Comparison of ENCODE assay signal across 26 cellular contexts in genomic region chr10:132761395-132762060, GRCh38. TPM values are rescaled to one million over a fixed set of nuclear protein-coding genes. Genes with fewer than 3 reads are reported as not detected.
A peak's percentile ranks its signal among the peaks of the same experiment; 100 is the strongest.
DNase-seq lines count a peak whose midpoint lies in the region; ATAC-seq, FAIRE-seq and TF ChIP-seq lines count a peak whose summit lies in the region.
"Had no signal": no experiment of that assay in that cellular context is flagged by ENCODE, and none has a peak within 500 bp of the region (broad histone marks: within the 10 kb centered on the region; RNA-seq: fewer than 3 reads in every experiment).

No MANE protein-coding gene starts in this region.

- TF ChIP-seq POLR2A in K562 (conservative IDR thresholded peaks at IDR 0.05), result no peak

- WGBS in K562 (ENCODE audit: insufficient coverage, low coverage, missing lambda C conversion rate), result 92% methylated on average over 9 of the region's 11 CpGs

- H3K4me1 ChIP-seq in CD4-positive, alpha-beta memory T cell (ENCODE audit: insufficient read depth, low read length), result no peaks in the 10 kb centered on the region
- H3K4me1 ChIP-seq in K562 (replicated peaks in 1 of 2; ENCODE audit: control insufficient read depth in 2 of 2, insufficient read depth in 2 of 2, low read length in 2 of 2), result no peaks in the 10 kb centered on the region
- H3K4me1 ChIP-seq: A549, BE2C, HAP-1 had no signal

- no peak overlapping the region for H3K4me3 ChIP-seq in CD4-positive, alpha-beta memory T cell (ENCODE audit: low read length in 2 of 2)
- H3K4me3 ChIP-seq in K562 (no peak overlapping the region), coronary artery (no peak overlapping the region)
- H3K4me3 ChIP-seq: A549; BLaER1 treated with 17β-estradiol and CSF1 and Interleukin-3, amounts not matched to agents 10 nM and 100 nM; HAP-1 had no signal

- TF ChIP-seq CTCF in K562 (IDR thresholded peaks at IDR 0.05 in 2 of 3, conservative IDR thresholded peaks at IDR 0.05 in 1 of 3; ENCODE audit: insufficient read depth in 2 of 3, low read depth in 1 of 3, low read length in 3 of 3) (no peak), endothelial cell (IDR thresholded peaks at IDR 0.05; ENCODE audit: unreplicated experiment) (no peak), coronary artery (IDR thresholded peaks at IDR 0.05) (no peak)

- H3K9me3 Mint-ChIP-seq in CD4-positive, alpha-beta memory T cell, result peaks cover 0 to 4% (median 0%) of the 10 kb centered on the region in 8 donors
- H3K9me3 Mint-ChIP-seq in activated T-helper 1 cell treated with anti-CD3 and anti-CD28 coated beads, Interleukin-12 subunit alpha, Interleukin-12 subunit beta, Interleukin-2, Interleukin-4 antibody, amounts not matched to agents 30 ng/mL and 10 ng/mL and 1 ng/mL, durations not matched to agents 14 hours and 24 hours and 36 hours, result no peaks in the 10 kb centered on the region
- no peaks in the 10 kb centered on the region for H3K9me3 Mint-ChIP-seq in endothelial cell (ENCODE audit: unreplicated experiment)
- H3K9me3 Mint-ChIP-seq: CD4-positive, alpha-beta T cell had no signal

- no peaks in the 10 kb centered on the region for H4K20me1 ChIP-seq in K562 (replicated peaks; ENCODE audit: control insufficient read depth, insufficient read depth, low read length)

- no peaks in the 10 kb centered on the region for H3K36me3 ChIP-seq in CD4-positive, alpha-beta memory T cell (ENCODE audit: insufficient read depth, low read length)
- no peaks in the 10 kb centered on the region for H3K36me3 ChIP-seq in K562 (ENCODE audit: control insufficient read depth, insufficient read depth, low read length)
- H3K36me3 ChIP-seq: BE2C, HAP-1 had no signal

- H3K27ac Mint-ChIP-seq in CD4-positive, alpha-beta memory T cell, result peak overlapping the region in 4 of 7 donors; percentile 18 to 84 (median 39)
- peak overlapping the region; percentile 4 for H3K27ac Mint-ChIP-seq in activated T-helper 1 cell treated with anti-CD3 and anti-CD28 coated beads, Interleukin-12 subunit alpha, Interleukin-12 subunit beta, Interleukin-2, Interleukin-4 antibody, amounts not matched to agents 30 ng/mL and 10 ng/mL and 1 ng/mL, durations not matched to agents 14 hours and 24 hours and 36 hours
- no peak overlapping the region for H3K27ac Mint-ChIP-seq in endothelial cell (ENCODE audit: unreplicated experiment)
- H3K27ac Mint-ChIP-seq: CD4-positive, alpha-beta T cell had no signal

- in situ Hi-C loops in K562 (cut with MboI), result no loop called here

- ATAC-seq in K562 (no peak), HG03045 (IDR thresholded peaks at IDR 0.05; ENCODE audit: unreplicated experiment) (no peak)
- ATAC-seq: A549 had no signal

- H3K27me3 ChIP-seq in CD4-positive, alpha-beta memory T cell (ENCODE audit: insufficient read depth, low read length), result no peaks in the 10 kb centered on the region
- no peaks in the 10 kb centered on the region for H3K27me3 ChIP-seq in K562 (ENCODE audit: control insufficient read depth in 2 of 2, insufficient read depth in 2 of 2, low read length in 2 of 2)
- H3K27me3 ChIP-seq: BE2C; BLaER1 treated with 17β-estradiol and CSF1 and Interleukin-3, amounts not matched to agents 10 nM and 100 nM had no signal

- H3K9ac ChIP-seq in K562 (ENCODE audit: insufficient read depth in 1 of 2, low read depth in 2 of 2, low read length in 2 of 2), result no peak overlapping the region
- H3K9ac ChIP-seq: BLaER1 treated with 17β-estradiol and CSF1 and Interleukin-3, amounts not matched to agents 10 nM and 100 nM had no signal

- H3K27me3 Mint-ChIP-seq in CD4-positive, alpha-beta memory T cell, result no peaks in the 10 kb centered on the region
- no peaks in the 10 kb centered on the region for H3K27me3 Mint-ChIP-seq in activated T-helper 1 cell treated with anti-CD3 and anti-CD28 coated beads, Interleukin-12 subunit alpha, Interleukin-12 subunit beta, Interleukin-2, Interleukin-4 antibody, amounts not matched to agents 30 ng/mL and 10 ng/mL and 1 ng/mL, durations not matched to agents 14 hours and 24 hours and 36 hours (ENCODE audit: insufficient read depth)
- H3K27me3 Mint-ChIP-seq in endothelial cell (ENCODE audit: unreplicated experiment), result peaks cover 15% of the 10 kb centered on the region
- H3K27me3 Mint-ChIP-seq: CD4-positive, alpha-beta T cell had no signal

- POLR2A ChIA-PET in CD4-positive, alpha-beta memory T cell (lab: Charles Lee; ENCODE audit: partially characterized antibody), result no interaction called here
- POLR2A ChIA-PET in K562 (lab: Yijun Ruan, JAX), result no interaction called here

- H3K9me1 ChIP-seq in K562 (ENCODE audit: control insufficient read depth, insufficient read depth, low read length), result no peaks in the 10 kb centered on the region

- H3K79me2 ChIP-seq in K562 (ENCODE audit: control insufficient read depth, insufficient read depth, low read length), result no peaks in the 10 kb centered on the region

- intact Hi-C loops in CD4-positive, alpha-beta memory T cell (cut with micrococcal nuclease), result no loop called here
- intact Hi-C loops in activated T-helper 1 cell treated with anti-CD3 and anti-CD28 coated beads, Interleukin-12 subunit alpha, Interleukin-12 subunit beta, Interleukin-2, Interleukin-4 antibody, amounts not matched to agents 30 ng/mL and 10 ng/mL and 1 ng/mL, durations not matched to agents 14 hours and 24 hours and 36 hours (cut with micrococcal nuclease), result loop anchor here (5.0 kb wide), 1 partner anchor 201 kb away; no protein-coding TSS in a partner anchor
- intact Hi-C loops in K562 (cut with micrococcal nuclease), result no loop called here

- TF ChIP-seq RAD21 in K562 (CRISPR knock-in tag; conservative IDR thresholded peaks at IDR 0.05 in 1 of 2, IDR thresholded peaks at IDR 0.05 in 1 of 2), result no peak

- H3K9me3 ChIP-seq in CD4-positive, alpha-beta memory T cell (ENCODE audit: control insufficient read depth in 1 of 2, low read length in 2 of 2), result no peaks in the 10 kb centered on the region
- no peaks in the 10 kb centered on the region for H3K9me3 ChIP-seq in K562 (replicated peaks; ENCODE audit: control insufficient read depth, insufficient read depth, low read depth, low read length)
- H3K9me3 ChIP-seq: A549; BE2C; BLaER1 treated with 17β-estradiol and CSF1 and Interleukin-3, amounts not matched to agents 10 nM and 100 nM; HAP-1 had no signal

- TF ChIP-seq EP300 in K562 (IDR thresholded peaks at IDR 0.05; ENCODE audit: low read length), result no peak

- H3K27ac ChIP-seq in CD4-positive, alpha-beta memory T cell (ENCODE audit: low read depth, low read length), result no peak overlapping the region
- H3K27ac ChIP-seq in K562 (ENCODE audit: extremely low read depth, low read depth, low read length) (no peak overlapping the region), coronary artery (no peak overlapping the region)
- H3K27ac ChIP-seq: A549; BLaER1 treated with 17β-estradiol and CSF1 and Interleukin-3, amounts not matched to agents 10 nM and 100 nM had no signal

- no peak for FAIRE-seq in K562 (lab: Jason Lieb, UNC)
- FAIRE-seq: A549, GM12891, GM18507, H54 had no signal

- no peak for DNase-seq in CD4-positive, alpha-beta memory T cell
- DNase-seq in activated T-helper 1 cell treated with anti-CD3 and anti-CD28 coated beads, Interleukin-12 subunit alpha, Interleukin-12 subunit beta, Interleukin-2, Interleukin-4 antibody, amounts not matched to agents 30 ng/mL and 10 ng/mL and 1 ng/mL, durations not matched to agents 14 hours and 24 hours and 36 hours (ENCODE audit: low spot score), result no peak
- no peak for DNase-seq in K562 (ENCODE audit: extremely low read depth in 1 of 4, low spot score in 3 of 4)
- no peak for DNase-seq in endothelial cell (ENCODE audit: low spot score)
- DNase-seq in coronary artery (ENCODE audit: low spot score), result no peak
- DNase-seq in cerebellar cortex (ENCODE audit: low spot score), result no peak
- DNase-seq: 8988T; ACHN; AML-193; BE2C; Calu3; CD4-positive, alpha-beta T cell; COR-L47; DMS53; DMS79 treated with DMSO at 0.1 percent for 48 hours; GF-D8; GOT3 had no signal

- H3K4me1 Mint-ChIP-seq in CD4-positive, alpha-beta memory T cell, result peaks cover 5 to 17% (median 10%) of the 10 kb centered on the region in 4 donors
- peaks cover 11% of the 10 kb centered on the region for H3K4me1 Mint-ChIP-seq in activated T-helper 1 cell treated with anti-CD3 and anti-CD28 coated beads, Interleukin-12 subunit alpha, Interleukin-12 subunit beta, Interleukin-2, Interleukin-4 antibody, amounts not matched to agents 30 ng/mL and 10 ng/mL and 1 ng/mL, durations not matched to agents 14 hours and 24 hours and 36 hours (ENCODE audit: low read depth)
- H3K4me1 Mint-ChIP-seq in endothelial cell (ENCODE audit: unreplicated experiment), result no peaks in the 10 kb centered on the region
- H3K4me1 Mint-ChIP-seq: CD14-positive monocyte had no signal

- no TSS peak for BruUV-seq in K562 (replicated peaks; lab: Mats Ljungman, UMichigan)

- peaks cover 15 to 19% of the 10 kb centered on the region in 2 donors for H3K36me3 Mint-ChIP-seq in CD4-positive, alpha-beta memory T cell
- peaks cover 10% of the 10 kb centered on the region for H3K36me3 Mint-ChIP-seq in activated T-helper 1 cell treated with anti-CD3 and anti-CD28 coated beads, Interleukin-12 subunit alpha, Interleukin-12 subunit beta, Interleukin-2, Interleukin-4 antibody, amounts not matched to agents 30 ng/mL and 10 ng/mL and 1 ng/mL, durations not matched to agents 14 hours and 24 hours and 36 hours (ENCODE audit: low read depth)
- peaks cover 30% of the 10 kb centered on the region for H3K36me3 Mint-ChIP-seq in endothelial cell (ENCODE audit: low read depth, unreplicated experiment)

- peak overlapping the region in 1 of 8 donors; percentile 8 for H3K4me3 Mint-ChIP-seq in CD4-positive, alpha-beta memory T cell
- no peak overlapping the region for H3K4me3 Mint-ChIP-seq in activated T-helper 1 cell treated with anti-CD3 and anti-CD28 coated beads, Interleukin-12 subunit alpha, Interleukin-12 subunit beta, Interleukin-2, Interleukin-4 antibody, amounts not matched to agents 30 ng/mL and 10 ng/mL and 1 ng/mL, durations not matched to agents 14 hours and 24 hours and 36 hours
- peak overlapping the region; percentile 65 for H3K4me3 Mint-ChIP-seq in endothelial cell (ENCODE audit: unreplicated experiment)
- H3K4me3 Mint-ChIP-seq: CD14-positive monocyte; CD4-positive, alpha-beta T cell had no signal

- CTCF ChIA-PET in CD4-positive, alpha-beta memory T cell (lab: Charles Lee; ENCODE audit: partially characterized antibody), result no interaction called here
- CTCF ChIA-PET in K562 (lab: Yijun Ruan, JAX; ENCODE audit: low intra/inter-chr PET ratio), result no interaction called here

- no peak overlapping the region for H3K4me2 ChIP-seq in K562 (ENCODE audit: insufficient read depth, low read length)
- H3K4me2 ChIP-seq: A549; BLaER1 treated with 17β-estradiol and CSF1 and Interleukin-3, amounts not matched to agents 10 nM and 100 nM had no signal

- H2AFZ ChIP-seq in K562 (ENCODE audit: low read depth, low read length), result no peak overlapping the region

RNA-seq across cellular contexts. Expression of gene NKX6-2, which starts 24.4 kb away (rescaled TPM):
- not detected for total RNA-seq in CD4-positive, alpha-beta memory T cell
- under 1 TPM in 1 of 2 donors, not detected in 1; 0.65 TPM for polyA plus RNA-seq in CD4-positive, alpha-beta memory T cell
- total RNA-seq in activated T-helper 1 cell treated with anti-CD3 and anti-CD28 coated beads, Interleukin-12 subunit alpha, Interleukin-12 subunit beta, Interleukin-2, Interleukin-4 antibody, amounts not matched to agents 30 ng/mL and 10 ng/mL and 1 ng/mL, durations not matched to agents 14 hours and 24 hours and 36 hours, result not detected in 2 replicates
- not detected in 2 replicates for total RNA-seq in K562 (2011; cell fraction: chromatin; rRNA removed; ENCODE audit: low replicate concordance)
- total RNA-seq in K562 (2011; cell fraction: nucleolus; rRNA removed), result not detected in 2 replicates
- total RNA-seq in K562 (2011; cell fraction: nucleoplasm; rRNA removed), result not detected in 2 replicates
- total RNA-seq in K562 (2014; rRNA removed) (not detected in 2 replicates), K562 (2014; rRNA removed; fragmentation: Illumina TruSeq; extraction: Trizol) (not detected in 2 replicates), K562 (2015; rRNA removed; fragmentation: Illumina TruSeq; extraction: Trizol) (not detected in 2 replicates), K562 (2021) (not detected in 2 replicates), endothelial cell (ENCODE audit: unreplicated experiment) (not detected)
- polyA plus RNA-seq in K562 (2011; rRNA removed) (not detected in 2 replicates), K562 (2014; fragmentation: Illumina TruSeq; extraction: Trizol) (not detected in 2 replicates), K562 (2014; fragmentation: Nextera tagmentation; extraction: Ambion mirVana) (1 to 10 TPM; 1.0 to 1.6 TPM), K562 (2014; rRNA removed) (not detected in 2 replicates)
- not detected in 2 replicates for polyA plus RNA-seq in K562 (2011; cell fraction: cytosol; rRNA removed)
- not detected in 2 replicates for polyA plus RNA-seq in K562 (2011; cell fraction: nucleus; rRNA removed)
- polyA plus RNA-seq in K562 (2012), result 0.32 and 0.98 TPM in 2 replicates
- polyA minus RNA-seq in K562 (2011; rRNA and poly(A)+ RNA removed), result not detected in 2 replicates
- not detected in 2 replicates for polyA minus RNA-seq in K562 (2011; cell fraction: cytosol; rRNA and poly(A)+ RNA removed)
- polyA minus RNA-seq in K562 (2011; cell fraction: nucleus; rRNA and poly(A)+ RNA removed), result not detected in 2 replicates
- total RNA-seq: Calu3; CD4-positive, alpha-beta T cell; G401 had no signal
- polyA plus RNA-seq: A549, CD14-positive monocyte had no signal
